8 cellular contexts compared by ENCODE assay signal in the genomic region with DNA sequence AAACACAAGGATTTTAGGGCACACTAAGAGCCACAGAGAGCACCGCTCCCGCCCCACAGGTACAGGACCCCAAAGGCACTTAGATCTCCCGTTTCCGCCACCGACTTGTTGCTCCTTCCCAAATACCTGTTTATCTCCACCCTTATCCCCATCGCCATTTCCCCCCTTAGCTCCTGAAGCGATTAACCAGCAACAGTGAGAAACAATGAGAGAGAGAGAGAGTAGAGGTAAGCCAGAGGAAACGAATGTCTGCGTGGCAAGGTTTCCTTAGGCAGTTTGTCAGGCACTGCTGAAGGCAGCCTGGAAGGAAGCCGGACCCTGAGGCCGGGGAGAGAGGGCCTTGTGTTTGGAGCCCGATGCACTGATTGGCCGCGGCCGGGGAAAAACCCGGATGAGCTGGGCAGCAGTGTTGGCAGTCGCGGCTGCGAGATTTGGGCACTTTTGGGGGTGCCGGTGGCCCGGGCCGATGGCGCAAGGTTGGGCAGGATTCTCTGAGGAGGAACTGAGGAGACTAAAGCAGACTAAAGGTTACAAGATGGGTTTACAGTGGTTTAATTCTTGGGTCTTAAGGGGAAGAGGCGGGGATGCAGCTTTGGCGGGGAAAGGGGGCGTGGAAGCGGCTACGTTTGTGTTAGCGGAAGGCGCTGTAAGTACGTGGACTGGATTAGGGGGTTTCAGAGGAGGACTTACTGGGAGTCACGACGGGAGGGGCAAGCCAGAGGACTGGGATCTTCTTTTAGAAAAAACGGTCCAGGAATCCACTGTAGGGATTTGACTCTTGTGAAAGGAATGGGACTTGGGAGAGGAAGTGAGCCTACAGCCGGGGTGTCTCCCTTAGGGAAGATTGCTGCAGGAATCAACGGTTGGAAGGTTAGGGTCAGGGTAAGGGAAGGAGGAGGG. TPM values are rescaled to one million over a fixed set of nuclear protein-coding genes. Genes with fewer than 3 reads are reported as not detected.
DNase-seq lines count a peak whose midpoint lies in the region; ATAC-seq and TF ChIP-seq lines count a peak whose summit lies in the region.

A gene with protein sequence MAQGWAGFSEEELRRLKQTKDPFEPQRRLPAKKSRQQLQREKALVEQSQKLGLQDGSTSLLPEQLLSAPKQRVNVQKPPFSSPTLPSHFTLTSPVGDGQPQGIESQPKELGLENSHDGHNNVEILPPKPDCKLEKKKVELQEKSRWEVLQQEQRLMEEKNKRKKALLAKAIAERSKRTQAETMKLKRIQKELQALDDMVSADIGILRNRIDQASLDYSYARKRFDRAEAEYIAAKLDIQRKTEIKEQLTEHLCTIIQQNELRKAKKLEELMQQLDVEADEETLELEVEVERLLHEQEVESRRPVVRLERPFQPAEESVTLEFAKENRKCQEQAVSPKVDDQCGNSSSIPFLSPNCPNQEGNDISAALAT (plus strand): TSS at position 409 of the 900 bp plus-strand sequence. CDS start 58 bp downstream, at position 467.

- peak within 1 kb of the TSS; percentile 81 to 100 for H4K8ac ChIP-seq in IMR-90 (ENCODE audit: low read depth in 2 of 2, low read length in 2 of 2)

- H3K9me3 ChIP-seq in IMR-90 (ENCODE audit: control insufficient read depth, insufficient read depth, low read length) (no peaks in the 10 kb centered on the region), PC-3 (ENCODE audit: low read length) (no peaks in the 10 kb centered on the region), esophagus muscularis mucosa (no peaks in the 10 kb centered on the region), muscle layer of colon (ENCODE audit: low read length) (no peaks in the 10 kb centered on the region)

- peak within 1 kb of the TSS; percentile 97 for H2BK5ac ChIP-seq in IMR-90 (ENCODE audit: low read depth, low read length, poor library complexity, severe bottlenecking)

- peak within 1 kb of the TSS; percentile 99 for H3K56ac ChIP-seq in IMR-90 (ENCODE audit: extremely low read depth, insufficient read depth, low read length)

- peak within 1 kb of the TSS; percentile 100 for H4K91ac ChIP-seq in IMR-90 (ENCODE audit: insufficient read depth, low read depth, low read length)

- BruUV-seq in IMR-90 (replicated peaks; lab: Mats Ljungman, UMichigan) = no TSS peak
- BruUV-seq in PC-3 (replicated peaks; lab: Mats Ljungman, UMichigan) = no TSS peak

- peak within 1 kb of the TSS; percentile 100 for H3K14ac ChIP-seq in IMR-90 (replicated peaks; ENCODE audit: low read depth, low read length)

- H3K36me3 ChIP-seq in IMR-90 (ENCODE audit: control insufficient read depth, insufficient read depth, low read length) = no peaks in the 10 kb centered on the region
- peaks cover 6% of the 10 kb centered on the region; the same call in 1 of the 2 replicates for H3K36me3 ChIP-seq in PC-3 (ENCODE audit: low read depth, low read length)
- H3K36me3 ChIP-seq in esophagus muscularis mucosa = no peaks in the 10 kb centered on the region
- H3K36me3 ChIP-seq in muscle layer of colon (ENCODE audit: insufficient read depth, low read length) = no peaks in the 10 kb centered on the region

- H3F3A ChIP-seq in PC-3 (ENCODE audit: low read length, unreplicated experiment) = no peaks in the 10 kb centered on the region

- TF ChIP-seq CTCF in IMR-90 (conservative IDR thresholded peaks at IDR 0.05; ENCODE audit: low read depth, low read length) (no peak), PC-3 (conservative IDR thresholded peaks at IDR 0.05; ENCODE audit: low read depth, low read length) (no peak), esophagus muscularis mucosa (IDR thresholded peaks at IDR 0.05) (no peak)

- peak within 1 kb of the TSS; percentile 99 for H3K18ac ChIP-seq in IMR-90 (ENCODE audit: low read depth, low read length)

- TF ChIP-seq POLR2A in IMR-90 (IDR thresholded peaks at IDR 0.05; ENCODE audit: low read depth, low read length) (peak; percentile 95), esophagus muscularis mucosa (IDR thresholded peaks at IDR 0.05; ENCODE audit: low read depth) (peak; percentile 26)

- peak within 1 kb of the TSS; percentile 93 for H2AFZ ChIP-seq in IMR-90 (replicated peaks; ENCODE audit: low read length, poor library complexity)
- H2AFZ ChIP-seq in PC-3 (ENCODE audit: low read length) = peak within 1 kb of the TSS; percentile 95

- POLR2A ChIA-PET in IMR-90 (lab: Charles Lee; ENCODE audit: unreplicated experiment) = interaction anchor here (0.6 to 0.7 kb wide), 2 partner anchors 186 to 643 kb away, joined by 4 to 5 read pairs; no protein-coding TSS in a partner anchor
- POLR2A ChIA-PET in PC-3 (lab: Charles Lee; ENCODE audit: unreplicated experiment) = interaction anchor here (0.5 to 0.8 kb wide), 8 partner anchors 8 to 1253 kb away, joined by 3 to 4 read pairs (median 3); partner anchors contain the start of gene KIFAP3

- H4K20me1 ChIP-seq in IMR-90 (ENCODE audit: insufficient read depth, low read length) = no peaks in the 10 kb centered on the region
- H4K20me1 ChIP-seq in PC-3 (ENCODE audit: low read length) = 0 out of 2 replicates have a peak, but pooled peaks cover 4% of the 10 kb centered on the region

- CTCF ChIA-PET in IMR-90 (lab: Yijun Ruan, JAX) = interaction anchor here (0.6 kb wide), 1 partner anchor 146 kb away, joined by 3 read pairs; no protein-coding TSS in a partner anchor
- CTCF ChIA-PET in PC-3 (lab: Charles Lee) = no interaction called here

- H3K9me2 ChIP-seq in PC-3 (replicated peaks; ENCODE audit: low read length) = no peaks in the 10 kb centered on the region

- H2AK9ac ChIP-seq in IMR-90 (replicated peaks; ENCODE audit: low read depth, low read length, poor library complexity) = peak within 1 kb of the TSS; percentile 91

- H3K79me2 ChIP-seq in PC-3 (ENCODE audit: low read length) = peaks cover 46% of the 10 kb centered on the region

- in situ Hi-C loops in IMR-90 (cut with MboI; ENCODE audit: low sequenced_read_pairs) = loop anchor here (10.0 kb wide), 1 partner anchor 133 kb away; the partner anchor contains the start of gene PRRX1

- H2AK5ac ChIP-seq in IMR-90 (ENCODE audit: low read depth, low read length) = peak within 1 kb of the TSS; percentile 83

- H3K27me3 ChIP-seq in IMR-90 (ENCODE audit: control insufficient read depth, insufficient read depth, low read length) (no peaks in the 10 kb centered on the region), PC-3 (ENCODE audit: low read length) (peaks cover 4% of the 10 kb centered on the region; the same call in 1 of the 2 replicates), esophagus muscularis mucosa (no peaks in the 10 kb centered on the region), muscle layer of colon (ENCODE audit: control insufficient read depth in 1 of 2, insufficient read depth in 2 of 2, low read length in 2 of 2) (no peaks in the 10 kb centered on the region)

- peak; percentile 35 for TF ChIP-seq RAD21 in IMR-90 (IDR thresholded peaks at IDR 0.05; ENCODE audit: low read length)

- H3K27ac ChIP-seq in IMR-90 (ENCODE audit: insufficient read depth, low read length) (peak within 1 kb of the TSS; percentile 85), PC-3 (ENCODE audit: low read length) (peak within 1 kb of the TSS; percentile 81), esophagus muscularis mucosa (replicated peaks in 1 of 4) (peak within 1 kb of the TSS; percentile 84 to 93 (median 88)), muscle layer of colon (ENCODE audit: low read depth, low read length) (peak within 1 kb of the TSS; percentile 92)

- peak within 1 kb of the TSS; percentile 87; the same call in 1 of the 2 replicates for H2BK20ac ChIP-seq in IMR-90 (ENCODE audit: low read depth, low read length)

- H3K9ac ChIP-seq in IMR-90 (ENCODE audit: low read depth, low read length) (peak within 1 kb of the TSS; percentile 89), PC-3 (ENCODE audit: low read length) (peak within 1 kb of the TSS; percentile 92), muscle layer of colon (ENCODE audit: low read length) (peak within 1 kb of the TSS; percentile 73)

- peak within 1 kb of the TSS; percentile 99 for H3K23ac ChIP-seq in IMR-90 (ENCODE audit: low read depth, low read length)

- H3K4me3 ChIP-seq in IMR-90 (ENCODE audit: insufficient read depth, low read depth, low read length) (peak within 1 kb of the TSS; percentile 62), PC-3 (ENCODE audit: low read length) (peak within 1 kb of the TSS; percentile 72), esophagus muscularis mucosa (peak within 1 kb of the TSS; percentile 66 to 81 (median 69)), muscle layer of colon (ENCODE audit: low read depth in 1 of 2, low read length in 2 of 2) (peak within 1 kb of the TSS; percentile 70 to 92)

- peak; percentile 84 for DNase-seq in DMS153 (lab: John Stamatoyannopoulos, UW)
- peak; percentile 97 for DNase-seq in IMR-90
- peak; percentile 96 for DNase-seq in PC-3
- DNase-seq in activated T-cell treated with anti-CD3 and anti-CD28 coated beads, Interleukin-2, amount 50 U/mL, for 1 hour = peak; percentile 82
- DNase-seq in esophagus muscularis mucosa (ENCODE audit: extremely low spot score) = peak; percentile 96
- peak; percentile 62 for DNase-seq in stimulated activated CD8-positive, alpha-beta memory T cell treated with anti-CD3 and anti-CD28 coated beads, Interleukin-7, amount 100 ng/mL, for 24 hours (ENCODE audit: low read depth)

- H3K9me1 ChIP-seq in IMR-90 (ENCODE audit: insufficient read depth, low read length) = no peaks in the 10 kb centered on the region; the same call in 1 of the 2 replicates

- peak; percentile 98 for ATAC-seq in GM21529 (IDR thresholded peaks at IDR 0.05; ENCODE audit: unreplicated experiment)
- peak; percentile 96 for ATAC-seq in IMR-90 (ENCODE audit: low read depth)
- ATAC-seq in PC-3 = peak; percentile 97

- dilution Hi-C loops in IMR-90 (cut with HindIII; ENCODE audit: low sequenced_read_pairs, unreplicated experiment) = no loop called here

- peak within 1 kb of the TSS; percentile 96 for H2BK120ac ChIP-seq in IMR-90 (ENCODE audit: low read depth, low read length)

- 0% methylated on average over 26 of the region's 36 CpGs; no CpG with 5 or more reads in 1 of the 2 experiments for WGBS in IMR-90 (ENCODE audit: extremely low coverage in 2 of 2, insufficient read length in 1 of 2), 2 experiments
- WGBS in esophagus muscularis mucosa = under 1% methylated on average over 35 of the region's 36 CpGs

- no peak for TF ChIP-seq EP300 in esophagus muscularis mucosa (IDR thresholded peaks at IDR 0.05)

- peaks cover 9 to 36% of the 10 kb centered on the region in 2 experiments; a peak in 3 of 4 replicates for H3K79me1 ChIP-seq in IMR-90 (ENCODE audit: low read depth in 1 of 2, low read length in 2 of 2)

- intact Hi-C loops in IMR-90 (cut with micrococcal nuclease) (loop anchor here (1.0 to 10.0 kb wide), 11 partner anchors 120 to 693 kb away; partner anchors contain the start of gene KIFAP3), PC-3 (cut with micrococcal nuclease) (loop anchor here (5.0 kb wide), 2 partner anchors 520 to 600 kb away; no protein-coding TSS in a partner anchor), esophagus muscularis mucosa (cut with DNase I) (loop anchor here (5.0 to 10.0 kb wide), 2 partner anchors 317 to 460 kb away; partner anchors contain the start of gene KIFAP3)

- H3K4me2 ChIP-seq in IMR-90 (ENCODE audit: low read depth, low read length) (peak within 1 kb of the TSS; percentile 77), PC-3 (ENCODE audit: low read length) (peak within 1 kb of the TSS; percentile 88)

- peak within 1 kb of the TSS; percentile 100 for H3K4ac ChIP-seq in IMR-90 (ENCODE audit: low read depth, low read length)

- H3K4me1 ChIP-seq in IMR-90 (ENCODE audit: control insufficient read depth, insufficient read depth, low read length) (no peaks in the 10 kb centered on the region; the same call in 1 of the 2 replicates), PC-3 (ENCODE audit: insufficient read depth, low read length) (peaks cover 19% of the 10 kb centered on the region), esophagus muscularis mucosa (peaks cover 15 to 28% (median 22%) of the 10 kb centered on the region in 4 donors), muscle layer of colon (ENCODE audit: insufficient read depth, low read length) (peaks cover 11% of the 10 kb centered on the region)

- peak within 1 kb of the TSS; percentile 98 for H2BK15ac ChIP-seq in IMR-90 (ENCODE audit: low read depth, low read length)

- H4K5ac ChIP-seq in IMR-90 (ENCODE audit: low read depth, low read length) = peak within 1 kb of the TSS; percentile 98

RNA-seq across cellular contexts. Expression of the gene that starts here (rescaled TPM):
- total RNA-seq in IMR-90 (2012; rRNA removed) (11.3 and 17.2 TPM in 2 replicates), PC-3 (2014; rRNA removed) (22.1 and 23.2 TPM in 2 replicates), esophagus muscularis mucosa (1 to 10 TPM; 4.3 to 8.0 (median 5.8) TPM)
- 11.0 and 14.0 TPM in 2 replicates for polyA plus RNA-seq in IMR-90 (2012; rRNA removed)
- polyA plus RNA-seq in IMR-90 (2012; cell fraction: cytosol; rRNA removed) = 1.2 and 1.7 TPM in 2 replicates
- polyA plus RNA-seq in IMR-90 (2012; cell fraction: nucleus; rRNA removed; ENCODE audit: low replicate concordance) = 4.9 and 81.0 TPM in 2 replicates

Comparison
In these comparisons a context has a peak if more than half of its experiments do, and no peak if none do; other contexts are left out.
1. Peak in every context shown above with its lines: DNase-seq, ATAC-seq, H3K4me3 ChIP-seq and H3K27ac ChIP-seq.